20 cellular contexts compared by ENCODE assay signal in the genomic region with DNA sequence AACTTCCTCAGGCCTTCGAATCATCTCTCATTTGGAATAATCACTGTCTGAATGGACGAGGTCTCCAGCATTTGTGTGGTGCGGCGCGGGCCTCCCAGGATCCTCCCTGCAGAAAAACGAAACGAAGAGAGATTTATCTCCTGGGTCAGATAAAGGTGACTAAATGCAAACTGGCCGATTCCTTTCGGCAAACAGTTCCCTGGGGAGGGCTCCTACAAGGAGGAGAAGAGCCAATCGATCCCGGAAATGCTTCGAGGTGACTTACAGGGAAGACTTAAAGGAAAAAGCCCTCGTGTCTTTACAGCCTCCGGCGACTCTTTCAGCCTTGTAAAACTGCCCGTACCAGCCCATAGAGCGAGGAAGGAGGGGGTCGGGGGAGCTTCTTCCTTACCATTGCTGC.
"Had no signal": no experiment of that assay in that cellular context is flagged by ENCODE, and none has a peak within 500 bp of the region (broad histone marks: within the 10 kb centered on the region; RNA-seq: fewer than 3 reads in every experiment).

No MANE protein-coding gene starts in this region.

- H3K9me3 ChIP-seq: adrenal gland, thyroid gland, vagina had no signal

- H3K9me3 Mint-ChIP-seq: activated T-helper 17 cell treated with anti-CD3 and anti-CD28 coated beads, Interleukin-2, amount 50 U/mL, for 72 hours had no signal

- H3K4me3 ChIP-seq: adrenal gland, skin epidermis, thyroid gland, vagina had no signal

- H3K4me3 Mint-ChIP-seq: activated CD8-positive, alpha-beta T cell treated with anti-CD3 and anti-CD28 coated beads, Interleukin-2, amount 10 ng/mL, durations not matched to agents 7 days and 5 days; activated naive CD4-positive, alpha-beta T cell treated with anti-CD3 and anti-CD28 coated beads for 36 hours; activated T-helper 17 cell treated with anti-CD3 and anti-CD28 coated beads, Interleukin-2, amount 50 U/mL, for 72 hours had no signal

- ATAC-seq: activated CD8-positive, alpha-beta T cell treated with anti-CD3 and anti-CD28 coated beads, Interleukin-2, amount 10 ng/mL, durations not matched to agents 7 days and 5 days; activated T-helper 17 cell treated with anti-CD3 and anti-CD28 coated beads, Interleukin-2, amount 50 U/mL, for 72 hours; left lobe of liver had no signal

- H3K27ac Mint-ChIP-seq: activated CD8-positive, alpha-beta T cell treated with anti-CD3 and anti-CD28 coated beads, Interleukin-2, amount 10 ng/mL, durations not matched to agents 7 days and 5 days; activated naive CD4-positive, alpha-beta T cell treated with anti-CD3 and anti-CD28 coated beads for 36 hours; activated T-helper 17 cell treated with anti-CD3 and anti-CD28 coated beads, Interleukin-2, amount 50 U/mL, for 72 hours had no signal

- H3K4me1 Mint-ChIP-seq: activated T-helper 17 cell treated with anti-CD3 and anti-CD28 coated beads, Interleukin-2, amount 50 U/mL, for 72 hours had no signal

- H3K4me1 ChIP-seq: adrenal gland, parathyroid adenoma, thyroid gland, vagina had no signal

- H3K27me3 ChIP-seq: adrenal gland, thyroid gland, vagina had no signal

- H3K36me3 ChIP-seq: adrenal gland had no signal

- H3K9ac ChIP-seq: parathyroid adenoma had no signal

- DNase-seq: activated CD4-positive, alpha-beta T cell treated with anti-CD3 and anti-CD28 coated beads for 4 hours; activated CD8-positive, alpha-beta memory T cell treated with anti-CD3 and anti-CD28 coated beads, Interleukin-2, amount 50 U/mL, for 48 hours; activated CD8-positive, alpha-beta T cell treated with anti-CD3 and anti-CD28 coated beads, Interleukin-2, amount 10 ng/mL, durations not matched to agents 7 days and 5 days; activated naive CD4-positive, alpha-beta T cell treated with anti-CD3 and anti-CD28 coated beads for 36 hours; adrenal gland; caudate nucleus; cortex of kidney; effector memory CD4-positive, alpha-beta T cell; hippocampal formation; mammary epithelial cell; retina; T-helper 9 cell; thyroid gland; WERI-Rb-1 had no signal

- H3K27ac ChIP-seq: adrenal gland, epithelial cell of prostate, parathyroid adenoma, skin epidermis, thyroid gland, vagina, WERI-Rb-1 had no signal

- H3K27me3 Mint-ChIP-seq: activated T-helper 17 cell treated with anti-CD3 and anti-CD28 coated beads, Interleukin-2, amount 50 U/mL, for 72 hours had no signal
